ENCODE assay signal across 24 cellular contexts in genomic region chr7:149777551-149778326, GRCh38.
"Had no signal": no experiment of that assay in that cellular context is flagged by ENCODE, and none has a peak within 500 bp of the region (broad histone marks: within the 10 kb centered on the region; RNA-seq: fewer than 3 reads in every experiment).

No MANE protein-coding gene starts in this region.

- DNase-seq: activated B cell treated with CpG ODN at 0.5 μM for 24 hours; activated CD4-positive, alpha-beta T cell treated with anti-CD3 and anti-CD28 coated beads, Interleukin-2, amount 50 U/mL, for 1 hour; activated CD8-positive, alpha-beta T cell treated with anti-CD3 and anti-CD28 coated beads for 36 hours; activated naive CD4-positive, alpha-beta T cell treated with Interleukin-2 at 50 U/mL for 16 hours; activated T-cell treated with anti-CD3 and anti-CD28 coated beads, Interleukin-2, amount 50 U/mL, for 48 hours; cerebellar nuclear complex; dorsolateral prefrontal cortex; effector memory CD4-positive, alpha-beta T cell; erythroblast; gastrocnemius medialis; hippocampal formation; sigmoid colon; small intestine; stimulated activated CD4-positive, alpha-beta T cell treated with anti-CD3 and anti-CD28 coated beads, Interleukin-1b, Interleukin-23, amount 100 ng/mL, for 48 hours; stimulated activated CD4-positive, alpha-beta T cell treated with anti-CD3 and anti-CD28 coated beads, Interleukin-4, amount 100 ng/mL, for 4 hours; stimulated activated naive B cell treated with anti-CD40 and anti-IgM and Interleukin-4, amounts not matched to agents 10 μg/mL and 1 μg/mL and 100 μg/mL, for 72 hours; stomach; T-helper 2 cell; tibial artery had no signal

- H3K27ac ChIP-seq: ascending aorta, cardiac muscle cell, dorsolateral prefrontal cortex, gastrocnemius medialis, ovary, sigmoid colon, tibial artery had no signal

- H3K9me3 ChIP-seq: ascending aorta, gastrocnemius medialis, ovary, sigmoid colon, stomach, tibial artery had no signal

- H3K4me1 ChIP-seq: ascending aorta had no signal

- H3K36me3 ChIP-seq: ascending aorta, cardiac muscle cell, gastrocnemius medialis, ovary, sigmoid colon, stomach, tibial artery had no signal

- H3K4me3 ChIP-seq: ascending aorta, cardiac muscle cell, coronary artery, dorsolateral prefrontal cortex, gastrocnemius medialis, lung, ovary, sigmoid colon, stomach, tibial artery had no signal

- H3K27me3 ChIP-seq: ascending aorta, cardiac muscle cell, dorsolateral prefrontal cortex, ovary, sigmoid colon, tibial artery had no signal

- ATAC-seq: activated CD8-positive, alpha-beta T cell treated with anti-CD3 and anti-CD28 coated beads for 36 hours; gastrocnemius medialis; stimulated activated naive B cell treated with anti-CD40 and anti-IgM and Interleukin-4, amounts not matched to agents 10 μg/mL and 1 μg/mL and 100 μg/mL, for 72 hours had no signal
